ENCODE assay signal across 12 cellular contexts in the genomic region with DNA sequence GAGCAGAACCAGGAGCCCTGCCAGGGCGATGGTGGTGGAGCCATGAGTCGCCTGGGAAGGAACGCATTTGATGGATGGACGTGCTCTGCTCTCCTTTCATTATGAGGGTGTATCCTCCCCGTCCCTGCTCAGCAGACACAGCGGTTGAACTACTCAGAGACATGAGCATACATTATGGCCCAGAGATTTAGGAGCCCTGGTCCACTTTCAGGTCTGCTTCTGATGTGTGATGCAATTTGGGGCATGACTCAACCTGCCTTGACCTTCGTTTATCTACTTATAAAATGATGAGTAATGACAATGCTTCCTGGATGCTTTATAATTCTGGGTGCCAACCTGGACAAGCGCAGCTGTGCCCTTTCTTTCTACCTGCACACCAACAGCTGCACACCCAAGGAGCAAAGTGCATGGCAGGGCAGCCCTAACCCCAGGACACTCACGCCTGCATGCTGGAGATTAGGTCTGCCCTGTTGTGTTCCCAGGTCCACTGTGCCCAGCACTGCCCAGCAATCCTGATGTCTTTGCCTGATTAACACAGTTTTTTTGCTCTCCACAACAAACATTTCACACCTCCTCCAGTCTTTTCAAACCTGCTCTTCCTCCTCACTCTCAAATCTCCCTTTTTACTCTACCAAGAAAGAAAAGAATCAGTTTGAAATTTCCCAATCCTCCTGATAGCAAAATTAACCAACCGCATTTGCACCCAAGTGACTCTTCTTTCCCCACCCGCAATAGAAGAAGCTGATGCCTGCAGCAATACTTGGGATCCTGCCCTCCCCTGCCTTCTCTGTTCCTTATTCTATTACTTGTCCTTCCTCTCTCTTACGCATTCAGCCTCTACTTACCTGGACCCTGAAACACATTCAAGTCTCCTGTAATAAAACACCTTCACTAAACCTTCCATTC.
DNase-seq lines count a peak whose midpoint lies in the region; ATAC-seq and TF ChIP-seq lines count a peak whose summit lies in the region.
"Had no signal": no experiment of that assay in that cellular context is flagged by ENCODE, and none has a peak within 500 bp of the region (broad histone marks: within the 10 kb centered on the region; RNA-seq: fewer than 3 reads in every experiment).

No MANE protein-coding gene starts in this region.

- no peaks in the 10 kb centered on the region for H3K27me3 ChIP-seq in CD4-positive, alpha-beta T cell (ENCODE audit: control insufficient read depth, insufficient read depth, low read length)

- no peak overlapping the region for H3K4me3 Mint-ChIP-seq in mesothelial cell of epicardium
- H3K4me3 Mint-ChIP-seq in CD4-positive, alpha-beta T cell, result no peak overlapping the region

- DNase-seq in A172 (ENCODE audit: low spot score) (peak; percentile 90), GM03348 (ENCODE audit: low spot score) (peak; percentile 58), RPMI7951 (ENCODE audit: low read depth) (peak; percentile 77), foreskin fibroblast (peak; percentile 58 to 75), mesothelial cell of epicardium (ENCODE audit: low spot score in 2 of 2, unreplicated experiment in 2 of 2) (no peak)
- DNase-seq in CD4-positive, alpha-beta T cell, result no peak
- no peak for DNase-seq in stimulated activated CD4-positive, alpha-beta T cell treated with anti-CD3 and anti-CD28 coated beads, Interleukin-2, amount 100 ng/mL, for 48 hours
- DNase-seq: amniotic stem cell, DND-41, hippocampal formation, occipital lobe had no signal

- ATAC-seq in GM21737 (IDR thresholded peaks at IDR 0.05; ENCODE audit: unreplicated experiment), result no peak
- no peak for ATAC-seq in CD4-positive, alpha-beta T cell (ENCODE audit: poor library complexity)

- POLR2A ChIA-PET in CD4-positive, alpha-beta T cell (lab: Charles Lee), result no interaction called here

- TF ChIP-seq CTCF in foreskin fibroblast (IDR thresholded peaks at IDR 0.05; ENCODE audit: low read depth, low read length) (no peak), mesothelial cell of epicardium (IDR thresholded peaks at IDR 0.05; ENCODE audit: unreplicated experiment) (no peak)
- TF ChIP-seq CTCF in CD4-positive, alpha-beta T cell (IDR thresholded peaks at IDR 0.05), result no peak

- H3K4me3 ChIP-seq in foreskin fibroblast (ENCODE audit: low read depth in 1 of 2, low read length in 2 of 2), result no peak overlapping the region

- H3K27ac ChIP-seq in CD4-positive, alpha-beta T cell (ENCODE audit: low read depth, low read length), result no peak overlapping the region

- H3K27ac Mint-ChIP-seq in mesothelial cell of epicardium, result no peak overlapping the region
- H3K27ac Mint-ChIP-seq in CD4-positive, alpha-beta T cell, result no peak overlapping the region

- H3K36me3 Mint-ChIP-seq in mesothelial cell of epicardium, result peaks cover 20% of the 10 kb centered on the region
- peaks cover 89% of the 10 kb centered on the region for H3K36me3 Mint-ChIP-seq in CD4-positive, alpha-beta T cell (ENCODE audit: low read depth)

- H3K9me3 ChIP-seq in CD4-positive, alpha-beta T cell (ENCODE audit: control insufficient read depth, low read length), result peaks cover 17% of the 10 kb centered on the region

- peaks cover 10% of the 10 kb centered on the region for H3K9me3 Mint-ChIP-seq in mesothelial cell of epicardium
- peaks cover 12% of the 10 kb centered on the region for H3K9me3 Mint-ChIP-seq in CD4-positive, alpha-beta T cell

- CTCF ChIA-PET in CD4-positive, alpha-beta T cell (lab: Charles Lee), result interaction anchor here (1.0 kb wide), 1 partner anchor 33 kb away, joined by 4 read pairs; no protein-coding TSS in a partner anchor

- H3K4me1 Mint-ChIP-seq in mesothelial cell of epicardium, result peaks cover 17% of the 10 kb centered on the region
- no peaks in the 10 kb centered on the region for H3K4me1 Mint-ChIP-seq in CD4-positive, alpha-beta T cell (ENCODE audit: low read depth)

- H3K27me3 Mint-ChIP-seq in mesothelial cell of epicardium (ENCODE audit: low read depth), result no peaks in the 10 kb centered on the region
- no peaks in the 10 kb centered on the region for H3K27me3 Mint-ChIP-seq in CD4-positive, alpha-beta T cell

- intact Hi-C loops in CD4-positive, alpha-beta T cell (cut with DNase I, micrococcal nuclease), result no loop called here

Comparison
In these comparisons a context has a peak if more than half of its experiments do, and no peak if none do; other contexts are left out.
1. DNase-seq: peak in A172 (single experiment), GM03348 (single experiment), RPMI7951 (single experiment) and foreskin fibroblast (2 of 2); none in mesothelial cell of epicardium (0 of 2), CD4-positive, alpha-beta T cell (0 of 10) and stimulated activated CD4-positive, alpha-beta T cell treated with anti-CD3 and anti-CD28 coated beads, Interleukin-2, amount 100 ng/mL, for 48 hours (0 of 2).